In the genomic region with DNA sequence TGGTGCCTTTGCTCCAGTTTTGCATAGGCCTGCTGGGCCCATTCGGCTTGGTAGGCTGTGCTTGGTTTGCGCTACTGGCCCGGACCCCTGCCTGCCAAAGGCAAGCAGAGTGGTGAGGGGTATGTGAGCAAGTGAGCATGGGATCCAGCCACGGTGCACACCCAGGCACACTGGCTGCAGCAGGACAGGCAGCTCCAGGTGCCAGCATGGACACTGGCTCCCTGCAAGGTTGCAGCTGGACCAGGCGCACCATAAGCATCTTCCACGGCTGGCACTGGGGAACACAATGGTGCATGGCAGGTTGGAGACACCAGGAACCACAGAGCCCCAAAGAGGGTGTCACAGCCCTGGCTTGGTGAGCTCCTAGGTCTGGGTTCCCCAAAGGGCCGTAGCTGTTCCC, we compare ENCODE assay signal across 24 cellular contexts.
"Had no signal": no experiment of that assay in that cellular context is flagged by ENCODE, and none has a peak within 500 bp of the region (broad histone marks: within the 10 kb centered on the region; RNA-seq: fewer than 3 reads in every experiment).

No MANE protein-coding gene starts in this region.

- H3K4me1 ChIP-seq: esophagus squamous epithelium, gastroesophageal sphincter had no signal

- H3K4me3 ChIP-seq: esophagus squamous epithelium, gastroesophageal sphincter had no signal

- H3K27ac ChIP-seq: brain microvascular endothelial cell, epithelial cell of prostate, esophagus squamous epithelium, gastroesophageal sphincter, WERI-Rb-1 had no signal

- H3K9me3 ChIP-seq: gastroesophageal sphincter had no signal

- ATAC-seq: activated CD4-positive, CD25-positive, alpha-beta regulatory T cell treated with anti-CD3 and anti-CD28 coated beads, Interleukin-2, amount 50 U/mL, for 24 hours; activated CD8-positive, alpha-beta T cell treated with anti-CD3 and anti-CD28 coated beads for 36 hours; gastroesophageal sphincter; T-helper 17 cell had no signal

- DNase-seq: activated B cell treated with CpG ODN at 0.5 μM for 24 hours; activated CD4-positive, alpha-beta T cell treated with anti-CD3 and anti-CD28 coated beads for 48 hours; activated CD4-positive, alpha-beta T cell treated with anti-CD3 and anti-CD28 coated beads, Interleukin-2, amount 50 U/mL, for 1 hour; activated CD4-positive, alpha-beta T cell treated with anti-CD3 and anti-CD28 coated beads, Interleukin-2, amount 50 U/mL, for 48 hours; activated CD8-positive, alpha-beta memory T cell treated with anti-CD3 and anti-CD28 coated beads for 24 hours; activated CD8-positive, alpha-beta T cell treated with anti-CD3 and anti-CD28 coated beads for 36 hours; activated gamma-delta T cell treated with Interleukin-2 at 50 U/mL for 16 hours; activated naive CD4-positive, alpha-beta T cell treated with anti-CD3 and anti-CD28 coated beads, Interleukin-2, amount 50 U/mL, for 16 hours; activated naive CD4-positive, alpha-beta T cell treated with Interleukin-2 at 50 U/mL for 16 hours; activated T-cell treated with anti-CD3 and anti-CD28 coated beads, Interleukin-2, amount 50 U/mL, for 48 hours; amniotic stem cell; anterior cingulate cortex; brain microvascular endothelial cell; cortex of kidney; effector CD8-positive, alpha-beta T cell; esophagus squamous epithelium; foreskin melanocyte; T-helper 1 cell; T-helper 17 cell; T1000; WERI-Rb-1 had no signal

- H3K27me3 ChIP-seq: brain microvascular endothelial cell, esophagus squamous epithelium, gastroesophageal sphincter had no signal

- H3K36me3 ChIP-seq: brain microvascular endothelial cell, esophagus squamous epithelium, gastroesophageal sphincter, WERI-Rb-1 had no signal
